ENCODE assay signal across 19 cellular contexts in genomic region chr2:1937480-1937879, GRCh38.
"Had no signal": no experiment of that assay in that cellular context is flagged by ENCODE, and none has a peak within 500 bp of the region (broad histone marks: within the 10 kb centered on the region; RNA-seq: fewer than 3 reads in every experiment).

No MANE protein-coding gene starts in this region.

- H3K36me3 ChIP-seq: lower lobe of right lung, right lobe of liver, stomach, tibial artery, upper lobe of left lung had no signal

- DNase-seq: effector memory CD8-positive, alpha-beta T cell; hypothalamus; immature natural killer cell; left ventricle myocardium superior; lower lobe of right lung; naive thymus-derived CD8-positive, alpha-beta T cell; right lobe of liver; stimulated activated CD4-positive, alpha-beta T cell treated with anti-CD3 and anti-CD28 coated beads, Interleukin-12 subunit alpha, Interleukin-12 subunit beta, amount 100 ng/mL, for 4 hours; stimulated activated CD4-positive, alpha-beta T cell treated with anti-CD3 and anti-CD28 coated beads, Interleukin-2, amount 100 ng/mL, for 24 hours; stimulated activated CD4-positive, alpha-beta T cell treated with anti-CD3 and anti-CD28 coated beads, Interleukin-4, amount 100 ng/mL, for 24 hours; stimulated activated naive CD4-positive, alpha-beta T cell treated with Interleukin-2 at 50 U/mL for 16 hours; stomach; testis; tibial artery; upper lobe of left lung had no signal

- H3K79me2 ChIP-seq: parathyroid adenoma had no signal

- H3K9ac ChIP-seq: parathyroid adenoma had no signal

- H3K4me2 ChIP-seq: smooth muscle cell had no signal

- ATAC-seq: effector memory CD8-positive, alpha-beta T cell; left ventricle myocardium superior; lower lobe of right lung; naive thymus-derived CD8-positive, alpha-beta T cell; right lobe of liver; stimulated activated effector memory CD8-positive, alpha-beta T cell treated with anti-CD3 and anti-CD28 coated beads, Interleukin-12 subunit alpha, Interleukin-12 subunit beta, amount 100 ng/mL, for 72 hours had no signal

- H2AFZ ChIP-seq: parathyroid adenoma had no signal

- H3K9me3 ChIP-seq: lower lobe of right lung, right lobe of liver, stomach, testis, tibial artery, upper lobe of left lung had no signal

- H3K4me1 ChIP-seq: lower lobe of right lung, parathyroid adenoma, right lobe of liver, stomach, testis, tibial artery, upper lobe of left lung had no signal

- H3K4me3 ChIP-seq: coronary artery, lower lobe of right lung, right lobe of liver, smooth muscle cell, stomach, testis, tibial artery, upper lobe of left lung had no signal

- H3K27ac ChIP-seq: coronary artery, lower lobe of right lung, parathyroid adenoma, right lobe of liver, stomach, testis, tibial artery, upper lobe of left lung had no signal

- H3K27me3 ChIP-seq: right lobe of liver, stomach, testis, upper lobe of left lung had no signal
